In genomic region chr6:57182017-57182432, GRCh38 we compare ENCODE assay signal across 12 cellular contexts.
DNase-seq lines count a peak whose midpoint lies in the region; ATAC-seq lines count a peak whose summit lies in the region.
"Had no signal": no experiment of that assay in that cellular context is flagged by ENCODE, and none has a peak within 500 bp of the region (broad histone marks: within the 10 kb centered on the region; RNA-seq: fewer than 3 reads in every experiment).

No MANE protein-coding gene starts in this region.

- no peak for ATAC-seq in GM21723 (IDR thresholded peaks at IDR 0.05; ENCODE audit: unreplicated experiment)

- DNase-seq in GM03348 (ENCODE audit: low spot score) (peak; percentile 9), OCI-M2 (lab: John Stamatoyannopoulos, UW; ENCODE audit: unreplicated experiment) (peak; percentile 56), fibroblast of gingiva (ENCODE audit: low read depth) (peak; percentile 29), retina (peak; percentile 20), NCI-H187 treated with DMSO at 0.1 percent for 48 hours (lab: John Stamatoyannopoulos, UW) (no peak), GF-D8 (lab: John Stamatoyannopoulos, UW) (no peak)
- DNase-seq: activated T-cell treated with anti-CD3 and anti-CD28 coated beads, Interleukin-2, amount 50 U/mL, for 1 hour; NCI-H2029; NCI-H526; occipital lobe; T-helper 2 cell had no signal

Comparison
In these comparisons a context has a peak if more than half of its experiments do, and no peak if none do; other contexts are left out.
1. DNase-seq: peak in GM03348 (single experiment), OCI-M2 (single experiment), fibroblast of gingiva (single experiment) and retina (single experiment); none in NCI-H187 treated with DMSO at 0.1 percent for 48 hours (single experiment) and GF-D8 (single experiment).